ENCODE assay signal across 22 cellular contexts in genomic region chr2:36329251-36329650, GRCh38. TPM values are rescaled to one million over a fixed set of nuclear protein-coding genes. Genes with fewer than 3 reads are reported as not detected.
DNase-seq lines count a peak whose midpoint lies in the region; ATAC-seq and TF ChIP-seq lines count a peak whose summit lies in the region.
"Had no signal": no experiment of that assay in that cellular context is flagged by ENCODE, and none has a peak within 500 bp of the region (broad histone marks: within the 10 kb centered on the region; RNA-seq: fewer than 3 reads in every experiment).

No MANE protein-coding gene starts in this region.

- H3K36me3 ChIP-seq in adipocyte (ENCODE audit: control insufficient read depth, insufficient read depth, low read length, severe bottlenecking) (no peaks in the 10 kb centered on the region), skeletal muscle satellite cell (ENCODE audit: insufficient read depth, low read length) (no peaks in the 10 kb centered on the region)
- H3K36me3 ChIP-seq: upper lobe of left lung had no signal

- ATAC-seq in HG02885 (IDR thresholded peaks at IDR 0.05; ENCODE audit: poor library complexity, unreplicated experiment): no peak

- H3K27me3 ChIP-seq in adipocyte (replicated peaks; ENCODE audit: control insufficient read depth, insufficient read depth, low read length) (no peaks in the 10 kb centered on the region), skeletal muscle satellite cell (ENCODE audit: control insufficient read depth, insufficient read depth, low read length) (no peaks in the 10 kb centered on the region)
- H3K27me3 ChIP-seq: upper lobe of left lung had no signal

- no peak overlapping the region for H3K4me3 ChIP-seq in adipocyte (ENCODE audit: low read length)
- H3K4me3 ChIP-seq in fibroblast of mammary gland (ENCODE audit: control insufficient read depth, low read depth, low read length): no peak overlapping the region
- no peak overlapping the region for H3K4me3 ChIP-seq in skeletal muscle satellite cell (ENCODE audit: low read length)
- H3K4me3 ChIP-seq: skin epidermis, upper lobe of left lung had no signal

- H3K9me3 ChIP-seq in adipocyte (ENCODE audit: control insufficient read depth, low read length) (no peaks in the 10 kb centered on the region), skeletal muscle satellite cell (replicated peaks; ENCODE audit: low read length) (no peaks in the 10 kb centered on the region)
- H3K9me3 ChIP-seq: upper lobe of left lung had no signal

- no peak overlapping the region for H3K4me2 ChIP-seq in skeletal muscle satellite cell (ENCODE audit: low read length)

- H3K4me1 ChIP-seq in adipocyte (ENCODE audit: control insufficient read depth, insufficient read depth, low read length): peaks cover 14% of the 10 kb centered on the region
- H3K4me1 ChIP-seq in skeletal muscle satellite cell (ENCODE audit: control insufficient read depth, insufficient read depth, low read length): peaks cover 10% of the 10 kb centered on the region
- H3K4me1 ChIP-seq: upper lobe of left lung had no signal

- peak; percentile 45 for DNase-seq in GM03348 (ENCODE audit: low spot score)
- DNase-seq in adipocyte (ENCODE audit: low read depth): peak; percentile 51
- DNase-seq in fibroblast of mammary gland (ENCODE audit: low read depth): peak; percentile 23
- DNase-seq in NK-92 treated with Interleukin-12 subunit alpha and Interleukin-12 subunit beta, amount 100 ng/mL, for 24 hours (lab: John Stamatoyannopoulos, UW): no peak
- no peak for DNase-seq in NOMO-1 treated with DMSO at 0.1 percent for 48 hours (lab: John Stamatoyannopoulos, UW; ENCODE audit: unreplicated experiment)
- DNase-seq: activated CD4-positive, alpha-beta T cell treated with anti-CD3 and anti-CD28 coated beads, Interleukin-2, amount 10 ng/mL, durations not matched to agents 24 days and 14 days; activated CD8-positive, alpha-beta memory T cell treated with anti-CD3 and anti-CD28 coated beads, Interleukin-2, amount 50 U/mL, for 48 hours; activated gamma-delta T cell; cerebellar nuclear complex; DMS153; effector memory CD4-positive, alpha-beta T cell; hippocampal formation; KBM-7; kidney; NCI-H524 treated with DMSO at 0.1 percent for 48 hours; posterior cingulate gyrus; Right ventricle myocardium superior; stimulated activated CD4-positive, alpha-beta T cell treated with anti-CD3 and anti-CD28 coated beads, Interleukin-4, amount 100 ng/mL, for 1 hour; upper lobe of left lung had no signal

- no peak for TF ChIP-seq CTCF in fibroblast of mammary gland (conservative IDR thresholded peaks at IDR 0.05; ENCODE audit: control insufficient read depth, insufficient read depth, low read depth, low read length)

- no peak overlapping the region for H3K9ac ChIP-seq in adipocyte (ENCODE audit: low read length)
- H3K9ac ChIP-seq in skeletal muscle satellite cell (ENCODE audit: low read depth, low read length): peak overlapping the region; percentile 26

RNA-seq across cellular contexts. Expression of gene CRIM1, which starts 26.3 kb away (rescaled TPM):
- total RNA-seq in skeletal muscle satellite cell (2012; rRNA removed): 101 and 124 TPM in 2 replicates

Comparison
In these comparisons a context has a peak if more than half of its experiments do, and no peak if none do; other contexts are left out.
1. DNase-seq: peak in GM03348 (single experiment), adipocyte (single experiment) and fibroblast of mammary gland (single experiment); none in NK-92 treated with Interleukin-12 subunit alpha and Interleukin-12 subunit beta, amount 100 ng/mL, for 24 hours (single experiment) and NOMO-1 treated with DMSO at 0.1 percent for 48 hours (single experiment).